Comparison of ENCODE assay signal across 19 cellular contexts in genomic region chr10:126384269-126384873, GRCh38. TPM values are rescaled to one million over a fixed set of nuclear protein-coding genes. Genes with fewer than 3 reads are reported as not detected.
A peak's percentile ranks its signal among the peaks of the same experiment; 100 is the strongest.
DNase-seq lines count a peak whose midpoint lies in the region; ATAC-seq, FAIRE-seq and TF ChIP-seq lines count a peak whose summit lies in the region.
"Had no signal": no experiment of that assay in that cellular context is flagged by ENCODE, and none has a peak within 500 bp of the region (broad histone marks: within the 10 kb centered on the region; RNA-seq: fewer than 3 reads in every experiment).

No MANE protein-coding gene starts in this region.

- H3K4me2 ChIP-seq in GM23248 (ENCODE audit: unreplicated experiment): peak overlapping the region; percentile 94
- peak overlapping the region; percentile 89 for H3K4me2 ChIP-seq in astrocyte (ENCODE audit: low read length)

- H3K9me2 ChIP-seq in GM23248 (ENCODE audit: insufficient read depth): no peaks in the 10 kb centered on the region

- H3K27me3 Mint-ChIP-seq in astrocyte (ENCODE audit: low read depth, unreplicated experiment): no peaks in the 10 kb centered on the region

- in situ Hi-C loops in GM23248 (cut with MboI): loop anchor here (10.0 kb wide), 1 partner anchor 400 kb away; no protein-coding TSS in a partner anchor

- H3K36me3 Mint-ChIP-seq in astrocyte (ENCODE audit: low read depth, unreplicated experiment): peaks cover 14% of the 10 kb centered on the region

- DNase-seq in A172 (ENCODE audit: low spot score) (peak; percentile 81), GM23248 (peak; percentile 89), astrocyte (ENCODE audit: low read depth) (peak; percentile 99), glomerular visceral epithelial cell (ENCODE audit: extremely low spot score) (peak; percentile 86), SJCRH30 (no peak), NCI-H1092 treated with DMSO at 0.1 percent for 48 hours (lab: John Stamatoyannopoulos, UW) (no peak)
- DNase-seq: activated CD4-positive, CD25-positive, alpha-beta regulatory T cell; activated CD8-positive, alpha-beta memory T cell treated with anti-CD3 and anti-CD28 coated beads, Interleukin-2, amount 10 ng/mL, durations not matched to agents 7 days and 5 days; caudate nucleus; hypothalamus; left ventricle myocardium inferior; NCI-H1694 treated with DMSO at 0.1 percent for 48 hours; NCI-H510A treated with DMSO at 0.1 percent for 48 hours; stimulated activated naive CD4-positive, alpha-beta T cell had no signal

- H3K4me3 ChIP-seq in GM23248 (peak overlapping the region; percentile 88), astrocyte (ENCODE audit: insufficient read depth, low read depth, low read length) (peak overlapping the region; percentile 34), SJCRH30 (no peak overlapping the region)
- H3K4me3 ChIP-seq: HAP-1, left ventricle myocardium inferior had no signal

- peak; percentile 100 for FAIRE-seq in astrocyte (lab: Jason Lieb, UNC)
- FAIRE-seq: D721Med had no signal

- H3K27ac Mint-ChIP-seq in astrocyte (ENCODE audit: unreplicated experiment): peak overlapping the region; percentile 94
- H3K27ac Mint-ChIP-seq: activated CD8-positive, alpha-beta memory T cell treated with anti-CD3 and anti-CD28 coated beads, Interleukin-2, amount 10 ng/mL, durations not matched to agents 7 days and 5 days had no signal

- H2AFZ ChIP-seq in GM23248 (no peak overlapping the region), astrocyte (ENCODE audit: low read depth, low read length) (no peak overlapping the region)

- H3K9me3 Mint-ChIP-seq in astrocyte (ENCODE audit: unreplicated experiment): no peaks in the 10 kb centered on the region

- ATAC-seq in HG03565 (IDR thresholded peaks at IDR 0.05; ENCODE audit: unreplicated experiment) (no peak), GM21447 (IDR thresholded peaks at IDR 0.05; ENCODE audit: unreplicated experiment) (no peak)
- ATAC-seq: activated CD8-positive, alpha-beta memory T cell treated with anti-CD3 and anti-CD28 coated beads, Interleukin-2, amount 10 ng/mL, durations not matched to agents 7 days and 5 days had no signal

- peak overlapping the region; percentile 99 for H3K4me3 Mint-ChIP-seq in astrocyte (ENCODE audit: unreplicated experiment)
- H3K4me3 Mint-ChIP-seq: activated CD8-positive, alpha-beta memory T cell treated with anti-CD3 and anti-CD28 coated beads, Interleukin-2, amount 10 ng/mL, durations not matched to agents 7 days and 5 days had no signal

- H3K27ac ChIP-seq in GM23248 (peak overlapping the region; percentile 45), astrocyte (ENCODE audit: low read depth, low read length) (peak overlapping the region; percentile 96), SJCRH30 (no peak overlapping the region)
- H3K27ac ChIP-seq: HL-60, left ventricle myocardium inferior had no signal

- H3K79me2 ChIP-seq in GM23248 (ENCODE audit: insufficient read depth): peaks cover 78% of the 10 kb centered on the region
- peaks cover 92% of the 10 kb centered on the region for H3K79me2 ChIP-seq in astrocyte (ENCODE audit: insufficient read depth, low read length)

- peaks cover 49% of the 10 kb centered on the region for H3K4me1 ChIP-seq in GM23248 (ENCODE audit: insufficient read depth)
- H3K4me1 ChIP-seq in astrocyte (ENCODE audit: insufficient read depth, low read length): peaks cover 29% of the 10 kb centered on the region
- H3K4me1 ChIP-seq in SJCRH30: peaks cover 21% of the 10 kb centered on the region
- H3K4me1 ChIP-seq: HAP-1 had no signal

- H3K9me3 ChIP-seq in GM23248 (ENCODE audit: low read depth) (no peaks in the 10 kb centered on the region), astrocyte (ENCODE audit: insufficient read depth, low read depth, low read length) (no peaks in the 10 kb centered on the region), SJCRH30 (replicated peaks) (peaks cover 7% of the 10 kb centered on the region)

- peaks cover 39% of the 10 kb centered on the region for H3K4me1 Mint-ChIP-seq in astrocyte (ENCODE audit: low read depth, unreplicated experiment)
- H3K4me1 Mint-ChIP-seq: activated CD8-positive, alpha-beta memory T cell treated with anti-CD3 and anti-CD28 coated beads, Interleukin-2, amount 10 ng/mL, durations not matched to agents 7 days and 5 days had no signal

- H4K20me1 ChIP-seq in GM23248 (ENCODE audit: insufficient read depth): no peaks in the 10 kb centered on the region
- no peaks in the 10 kb centered on the region for H4K20me1 ChIP-seq in astrocyte (ENCODE audit: insufficient read depth, low read length)

- WGBS in GM23248 (ENCODE audit: low coverage in 1 of 2, low lambda C conversion rate in 2 of 2, missing lambda C conversion rate in 2 of 2), 2 experiments: 24 to 29% methylated on average over 5 of the region's 5 CpGs

- H3K27me3 ChIP-seq in GM23248 (replicated peaks; ENCODE audit: insufficient read depth) (no peaks in the 10 kb centered on the region), astrocyte (ENCODE audit: insufficient read depth, low read length) (no peaks in the 10 kb centered on the region), SJCRH30 (no peaks in the 10 kb centered on the region)

- H3K9ac ChIP-seq in GM23248 (no peak overlapping the region), astrocyte (ENCODE audit: low read length) (peak overlapping the region; percentile 96)

- TF ChIP-seq CTCF in astrocyte (IDR thresholded peaks at IDR 0.05; ENCODE audit: insufficient read depth, low read depth, low read length): no peak

- peaks cover 40% of the 10 kb centered on the region for H3F3A ChIP-seq in GM23248 (ENCODE audit: insufficient read depth)

- peaks cover 4% of the 10 kb centered on the region; the same call in 1 of the 2 replicates for H3K36me3 ChIP-seq in GM23248 (ENCODE audit: low read depth)
- H3K36me3 ChIP-seq in astrocyte (ENCODE audit: insufficient read depth, low read length): peaks cover 5% of the 10 kb centered on the region
- H3K36me3 ChIP-seq in SJCRH30: no peaks in the 10 kb centered on the region
- H3K36me3 ChIP-seq: HAP-1, left ventricle myocardium inferior had no signal

RNA-seq across cellular contexts. Expression of gene ADAM12, which starts 3.9 kb away (rescaled TPM):
- 7.1 and 8.1 TPM in 2 replicates for total RNA-seq in A172 (2014; rRNA removed; shearing (Covaris generic))
- total RNA-seq in GM23248 (2014; rRNA removed; shearing (Covaris generic)): 127 and 141 TPM in 2 replicates
- 58.4 and 59.0 TPM in 2 replicates for polyA plus RNA-seq in GM23248 (2016; fragmentation: Nextera tagmentation; extraction: Ambion mirVana)
- total RNA-seq in astrocyte: 100 and 126 TPM in 2 replicates
- 0.26 and 0.33 TPM in 2 replicates for total RNA-seq in SJCRH30 (2014; rRNA removed; shearing (Covaris generic))

Comparison
In these comparisons a context has a peak if more than half of its experiments do, and no peak if none do; other contexts are left out.
1. DNase-seq: peak in A172 (single experiment), GM23248 (single experiment), astrocyte (single experiment) and glomerular visceral epithelial cell (single experiment); none in SJCRH30 (0 of 2) and NCI-H1092 treated with DMSO at 0.1 percent for 48 hours (single experiment).
2. RNA of gene ADAM12, which starts 3.9 kb away (total RNA-seq): 127 to 141 TPM in GM23248 and 100 to 126 TPM in astrocyte; 7.1 to 8.1 TPM in A172 and 0.26 to 0.33 TPM in SJCRH30; every median in the first group is over 10 times any median in the second.